ENCODE assay signal across 17 cellular contexts in the genomic region with DNA sequence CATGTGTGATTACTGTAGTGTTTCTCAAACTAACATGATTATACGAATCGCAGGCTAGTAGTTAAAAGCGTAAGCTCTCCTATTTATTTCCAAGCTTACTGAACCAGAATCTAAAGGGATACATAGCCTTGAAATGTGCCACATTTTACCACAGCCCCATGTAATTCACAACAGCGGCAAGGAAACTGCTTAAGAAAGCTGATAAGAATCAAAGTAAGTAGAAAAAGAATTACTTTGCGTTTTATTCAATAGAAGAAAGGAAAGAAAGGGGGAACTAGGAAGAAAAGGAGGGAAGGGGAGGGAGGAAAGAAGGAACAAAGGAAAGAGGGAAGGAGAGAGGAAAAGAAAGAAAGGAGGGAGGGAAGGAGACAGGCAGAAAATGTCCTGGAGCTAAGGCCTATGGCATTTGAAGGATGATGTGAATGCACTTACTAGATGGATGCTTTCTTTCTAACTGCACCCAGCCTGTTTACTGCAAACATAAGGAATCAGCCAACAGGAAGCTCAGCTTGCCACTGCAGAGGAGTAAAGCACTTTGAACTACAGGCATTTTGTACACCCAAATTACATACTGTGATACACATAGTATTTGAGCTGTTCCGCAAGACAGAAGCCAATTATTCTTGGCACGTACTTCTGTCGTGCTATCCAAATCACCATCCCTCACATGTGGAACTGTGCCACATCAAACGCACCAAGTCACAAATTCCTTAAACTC.
DNase-seq lines count a peak whose midpoint lies in the region; ATAC-seq lines count a peak whose summit lies in the region.
"Had no signal": no experiment of that assay in that cellular context is flagged by ENCODE, and none has a peak within 500 bp of the region (broad histone marks: within the 10 kb centered on the region; RNA-seq: fewer than 3 reads in every experiment).

No MANE protein-coding gene starts in this region.

- H3K9ac ChIP-seq in skeletal muscle satellite cell (ENCODE audit: low read depth, low read length) = peak overlapping the region; percentile 26

- peaks cover 60% of the 10 kb centered on the region for H3K4me1 Mint-ChIP-seq in activated naive CD4-positive, alpha-beta T cell treated with anti-CD3 and anti-CD28 coated beads, Interleukin-2, amount 10 ng/mL, durations not matched to agents 7 days and 5 days
- H3K4me1 Mint-ChIP-seq in T-helper 2 cell treated with Interferon-gamma antibody and Interleukin-4, amounts not matched to agents 5 μg/mL and 100 μg/mL, for 36 hours (ENCODE audit: low read depth) = peaks cover 57% of the 10 kb centered on the region

- ATAC-seq in GM18867 (IDR thresholded peaks at IDR 0.05; ENCODE audit: unreplicated experiment) = no peak
- ATAC-seq: HCT116 had no signal

- DNase-seq in activated naive CD4-positive, alpha-beta T cell treated with anti-CD3 and anti-CD28 coated beads, Interleukin-2, amount 10 ng/mL, durations not matched to agents 7 days and 5 days = peak; percentile 36
- no peak for DNase-seq in activated naive CD4-positive, alpha-beta T cell treated with anti-CD3 and anti-CD28 coated beads, Interleukin-2, amount 50 U/mL, for 16 hours
- DNase-seq in T-helper 2 cell treated with Interferon-gamma antibody and Interleukin-4, amounts not matched to agents 5 μg/mL and 100 μg/mL, for 36 hours (ENCODE audit: low spot score) = no peak
- DNase-seq in left kidney (ENCODE audit: low read depth, low spot score) (peak; percentile 16), NCI-H187 (lab: John Stamatoyannopoulos, UW) (no peak)
- no peak for DNase-seq in activated CD4-positive, CD25-positive, alpha-beta regulatory T cell treated with anti-CD3 and anti-CD28 coated beads, Interleukin-2, amount 50 U/mL, for 72 hours
- DNase-seq: GDM1, kidney, NCI-H1048 had no signal

- no peaks in the 10 kb centered on the region for H3K9me3 ChIP-seq in skeletal muscle satellite cell (replicated peaks; ENCODE audit: low read length)
- H3K9me3 ChIP-seq: SJSA1, suprapubic skin had no signal

- H3K36me3 ChIP-seq in skeletal muscle satellite cell (ENCODE audit: insufficient read depth, low read length) = no peaks in the 10 kb centered on the region
- H3K36me3 ChIP-seq: SJSA1, suprapubic skin had no signal

- no peaks in the 10 kb centered on the region for H3K27me3 ChIP-seq in skeletal muscle satellite cell (ENCODE audit: control insufficient read depth, insufficient read depth, low read length)
- H3K27me3 ChIP-seq: SJSA1, suprapubic skin had no signal

- CTCF ChIA-PET in activated naive CD4-positive, alpha-beta T cell treated with anti-CD3 and anti-CD28 coated beads, Interleukin-2, amount 10 ng/mL, durations not matched to agents 7 days and 5 days (lab: Charles Lee) = interaction anchor here (0.6 to 3.1 kb wide), 3 partner anchors 20 to 218 kb away, joined by 3 to 18 read pairs (median 3); no protein-coding TSS in a partner anchor

- peaks cover 2% of the 10 kb centered on the region for H3K9me3 Mint-ChIP-seq in activated naive CD4-positive, alpha-beta T cell treated with anti-CD3 and anti-CD28 coated beads, Interleukin-2, amount 10 ng/mL, durations not matched to agents 7 days and 5 days
- peaks cover 5% of the 10 kb centered on the region for H3K9me3 Mint-ChIP-seq in T-helper 2 cell treated with Interferon-gamma antibody and Interleukin-4, amounts not matched to agents 5 μg/mL and 100 μg/mL, for 36 hours
- H3K9me3 Mint-ChIP-seq: central memory CD8-positive, alpha-beta T cell had no signal

- H3K4me1 ChIP-seq in skeletal muscle satellite cell (ENCODE audit: control insufficient read depth, insufficient read depth, low read length) = peaks cover 14% of the 10 kb centered on the region

- peaks cover 3% of the 10 kb centered on the region for H3K27me3 Mint-ChIP-seq in activated naive CD4-positive, alpha-beta T cell treated with anti-CD3 and anti-CD28 coated beads, Interleukin-2, amount 10 ng/mL, durations not matched to agents 7 days and 5 days
- H3K27me3 Mint-ChIP-seq in T-helper 2 cell treated with Interferon-gamma antibody and Interleukin-4, amounts not matched to agents 5 μg/mL and 100 μg/mL, for 36 hours (ENCODE audit: low read depth) = no peaks in the 10 kb centered on the region
- H3K27me3 Mint-ChIP-seq: activated naive CD4-positive, alpha-beta T cell treated with anti-CD3 and anti-CD28 coated beads, Interleukin-2, amount 50 U/mL, for 24 hours; central memory CD8-positive, alpha-beta T cell; progenitor cell of endocrine pancreas had no signal

- H3K4me3 ChIP-seq in skeletal muscle satellite cell (ENCODE audit: low read length) = no peak overlapping the region
- H3K4me3 ChIP-seq: SJSA1, suprapubic skin had no signal

- peaks cover 2% of the 10 kb centered on the region for H3K36me3 Mint-ChIP-seq in activated naive CD4-positive, alpha-beta T cell treated with anti-CD3 and anti-CD28 coated beads, Interleukin-2, amount 10 ng/mL, durations not matched to agents 7 days and 5 days
- H3K36me3 Mint-ChIP-seq in T-helper 2 cell treated with Interferon-gamma antibody and Interleukin-4, amounts not matched to agents 5 μg/mL and 100 μg/mL, for 36 hours (ENCODE audit: low read depth) = peaks cover 2% of the 10 kb centered on the region
- H3K36me3 Mint-ChIP-seq: activated naive CD4-positive, alpha-beta T cell treated with anti-CD3 and anti-CD28 coated beads, Interleukin-2, amount 50 U/mL, for 24 hours had no signal

- no peak overlapping the region for H3K4me3 Mint-ChIP-seq in activated naive CD4-positive, alpha-beta T cell treated with anti-CD3 and anti-CD28 coated beads, Interleukin-2, amount 10 ng/mL, durations not matched to agents 7 days and 5 days
- H3K4me3 Mint-ChIP-seq in T-helper 2 cell treated with Interferon-gamma antibody and Interleukin-4, amounts not matched to agents 5 μg/mL and 100 μg/mL, for 36 hours = peak overlapping the region; percentile 28
- H3K4me3 Mint-ChIP-seq: activated naive CD4-positive, alpha-beta T cell treated with anti-CD3 and anti-CD28 coated beads, Interleukin-2, amount 50 U/mL, for 24 hours; central memory CD8-positive, alpha-beta T cell had no signal

- peak overlapping the region; percentile 58 for H3K27ac Mint-ChIP-seq in activated naive CD4-positive, alpha-beta T cell treated with anti-CD3 and anti-CD28 coated beads, Interleukin-2, amount 10 ng/mL, durations not matched to agents 7 days and 5 days
- H3K27ac Mint-ChIP-seq in T-helper 2 cell treated with Interferon-gamma antibody and Interleukin-4, amounts not matched to agents 5 μg/mL and 100 μg/mL, for 36 hours = peak overlapping the region; percentile 58
- H3K27ac Mint-ChIP-seq: activated naive CD4-positive, alpha-beta T cell treated with anti-CD3 and anti-CD28 coated beads, Interleukin-2, amount 50 U/mL, for 24 hours; progenitor cell of endocrine pancreas had no signal

- no peak overlapping the region for H3K4me2 ChIP-seq in skeletal muscle satellite cell (ENCODE audit: low read length)

Comparison
In these comparisons a context has a peak if more than half of its experiments do, and no peak if none do; other contexts are left out.
1. DNase-seq: peak in activated naive CD4-positive, alpha-beta T cell treated with anti-CD3 and anti-CD28 coated beads, Interleukin-2, amount 10 ng/mL, durations not matched to agents 7 days and 5 days (single experiment) and left kidney (single experiment); none in activated naive CD4-positive, alpha-beta T cell treated with anti-CD3 and anti-CD28 coated beads, Interleukin-2, amount 50 U/mL, for 16 hours (single experiment), T-helper 2 cell treated with Interferon-gamma antibody and Interleukin-4, amounts not matched to agents 5 μg/mL and 100 μg/mL, for 36 hours (single experiment), activated CD4-positive, CD25-positive, alpha-beta regulatory T cell treated with anti-CD3 and anti-CD28 coated beads, Interleukin-2, amount 50 U/mL, for 72 hours (single experiment) and NCI-H187 (0 of 2).